Comparison of ENCODE assay signal across 9 cellular contexts in the genomic region with DNA sequence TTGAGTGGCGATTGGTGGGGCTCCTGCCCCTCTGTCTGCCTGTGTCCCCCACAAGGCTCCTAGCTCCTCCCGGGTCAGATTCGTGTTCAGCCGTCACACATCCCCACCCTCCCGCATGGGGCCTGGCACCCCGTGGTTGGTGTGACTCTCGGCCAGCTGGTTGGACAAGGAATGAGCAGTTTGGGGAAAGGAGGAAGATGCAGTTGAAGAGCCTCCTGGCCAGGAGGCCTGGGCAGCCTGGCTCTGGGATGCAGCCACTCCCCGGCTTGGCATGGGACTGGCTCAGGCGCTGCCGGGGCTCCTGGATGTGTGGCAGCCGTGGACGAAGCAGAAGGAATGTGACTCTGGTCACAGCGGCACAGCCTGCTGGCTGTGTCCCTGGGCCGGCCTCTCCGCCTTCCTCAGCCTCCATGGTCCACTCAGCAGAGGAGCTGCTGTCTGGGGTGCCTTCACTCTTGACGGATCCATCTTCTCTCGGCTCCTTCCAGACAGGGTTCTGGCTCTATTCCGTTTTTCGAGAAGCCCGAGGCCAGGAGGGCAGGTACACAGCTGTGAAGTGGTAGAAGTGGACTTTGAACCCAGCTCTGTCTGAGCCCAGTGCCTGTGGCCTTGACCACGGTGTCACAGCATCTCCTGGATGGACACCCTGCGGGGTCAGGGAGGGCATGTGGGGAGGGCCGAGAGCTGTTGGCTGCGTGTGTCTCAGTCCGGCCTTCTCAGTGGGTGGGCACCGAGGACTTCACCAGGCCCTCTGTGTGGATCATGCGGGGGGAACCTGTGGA. TPM values are rescaled to one million over a fixed set of nuclear protein-coding genes. Genes with fewer than 3 reads are reported as not detected.
A peak's percentile ranks its signal among the peaks of the same experiment; 100 is the strongest.
DNase-seq lines count a peak whose midpoint lies in the region; ATAC-seq, FAIRE-seq and TF ChIP-seq lines count a peak whose summit lies in the region.
"Had no signal": no experiment of that assay in that cellular context is flagged by ENCODE, and none has a peak within 500 bp of the region (broad histone marks: within the 10 kb centered on the region; RNA-seq: fewer than 3 reads in every experiment).

No MANE protein-coding gene starts in this region.

- POLR2A ChIA-PET in A549 (lab: Yijun Ruan, JAX), result no interaction called here
- POLR2A ChIA-PET in MCF 10A (lab: Yijun Ruan, JAX), result interaction anchor here (0.6 to 1.2 kb wide), 6 partner anchors 9 to 193 kb away, joined by 3 to 5 read pairs (median 3); partner anchors contain the start of genes ECI1 and RPS2

- H3K27ac ChIP-seq in A549 (peak overlapping the region in 1 of 2 experiments; percentile 94; a peak in 3 of 6 replicates), mucosa of rectum (ENCODE audit: low read depth in 2 of 2, low read length in 2 of 2) (peak overlapping the region; percentile 66 to 80)

- H3K4me3 ChIP-seq in A549 (peak overlapping the region; percentile 83; the same call in 1 of the 3 replicates), mucosa of rectum (ENCODE audit: low read length in 2 of 2) (peak overlapping the region; percentile 31 to 83)

- H3K4me1 ChIP-seq in A549 (peaks cover 50% of the 10 kb centered on the region), mucosa of rectum (ENCODE audit: control insufficient read depth in 2 of 2, insufficient read depth in 2 of 2, low read length in 2 of 2) (peaks cover 66 to 82% of the 10 kb centered on the region in 2 donors)

- DNase-seq in A549 (ENCODE audit: low read depth in 1 of 2, low spot score in 1 of 2), result no peak
- peak; percentile 85 for DNase-seq in HuH-7 (ENCODE audit: low spot score)
- DNase-seq in MCF 10A (ENCODE audit: unreplicated experiment), result no peak
- no peak for DNase-seq in glomerular visceral epithelial cell (ENCODE audit: extremely low spot score)
- DNase-seq in NCI-H510A treated with DMSO at 0.1 percent for 48 hours (lab: John Stamatoyannopoulos, UW), result no peak
- no peak for DNase-seq in COLO829 (ENCODE audit: low spot score)
- DNase-seq: NCI-H2171 had no signal

- peak overlapping the region; percentile 96 for H3K4me3 Mint-ChIP-seq in MCF 10A (ENCODE audit: unreplicated experiment)

- no peaks in the 10 kb centered on the region for H3K9me3 Mint-ChIP-seq in MCF 10A (ENCODE audit: unreplicated experiment)

- no TSS peak for BruUV-seq in MCF 10A (replicated peaks; lab: Mats Ljungman, UMichigan)

- peak overlapping the region; percentile 82 for H3K27ac Mint-ChIP-seq in MCF 10A (ENCODE audit: low read depth, unreplicated experiment)

- TF ChIP-seq CTCF in A549 (IDR thresholded peaks at IDR 0.05) (no peak), MCF 10A (IDR thresholded peaks at IDR 0.05; ENCODE audit: unreplicated experiment) (no peak)

- CTCF ChIA-PET in A549 (lab: Yijun Ruan, JAX) (interaction anchor here (1.1 to 1.2 kb wide), 2 partner anchors 17 to 154 kb away, joined by 3 to 5 read pairs; no protein-coding TSS in a partner anchor), MCF 10A (lab: Yijun Ruan, JAX) (interaction anchor here (0.6 to 0.7 kb wide), 2 partner anchors 49 to 150 kb away, joined by 3 read pairs; no protein-coding TSS in a partner anchor)

- intact Hi-C loops in MCF 10A (cut with micrococcal nuclease), result no loop called here

- H3K9ac ChIP-seq in mucosa of rectum (ENCODE audit: low read depth in 1 of 2, low read length in 2 of 2), result peak overlapping the region; percentile 32 to 79

- no peaks in the 10 kb centered on the region for H3K27me3 ChIP-seq in mucosa of rectum (ENCODE audit: control insufficient read depth in 2 of 2, insufficient read depth in 2 of 2, low read length in 2 of 2)

- TF ChIP-seq EP300 in A549 (IDR thresholded peaks at IDR 0.05), result no peak

- no peaks in the 10 kb centered on the region for H3K36me3 ChIP-seq in mucosa of rectum (ENCODE audit: control insufficient read depth in 2 of 2, insufficient read depth in 2 of 2, low read length in 2 of 2)

- no peak for ATAC-seq in A549
- ATAC-seq in GM18505 (IDR thresholded peaks at IDR 0.05; ENCODE audit: unreplicated experiment), result no peak

- peaks cover 42% of the 10 kb centered on the region for H3K36me3 Mint-ChIP-seq in MCF 10A (ENCODE audit: insufficient read depth, unreplicated experiment)

- peak overlapping the region; percentile 98 for H3K4me2 ChIP-seq in A549

- H3K27me3 Mint-ChIP-seq in MCF 10A (ENCODE audit: insufficient read depth, unreplicated experiment), result no peaks in the 10 kb centered on the region

- H3K4me1 Mint-ChIP-seq in MCF 10A (ENCODE audit: insufficient read depth, unreplicated experiment), result peaks cover 31% of the 10 kb centered on the region

- TF ChIP-seq RAD21 in A549 (conservative IDR thresholded peaks at IDR 0.05 in 1 of 2, IDR thresholded peaks at IDR 0.05 in 1 of 2), result no peak

- H3K9me3 ChIP-seq in A549, result no peaks in the 10 kb centered on the region
- no peaks in the 10 kb centered on the region for H3K9me3 ChIP-seq in mucosa of rectum (ENCODE audit: control insufficient read depth in 2 of 2, low read length in 2 of 2)

- 73% methylated on average over 27 of the region's 27 CpGs for WGBS in A549 (ENCODE audit: missing lambda C conversion rate)

- TF ChIP-seq POLR2A in A549 (IDR thresholded peaks at IDR 0.05; ENCODE audit: low read length), result no peak
- TF ChIP-seq POLR2A in GM18505 (IDR thresholded peaks at IDR 0.05; ENCODE audit: borderline replicate concordance, extremely low read depth, insufficient read depth, insufficient read length), result no peak

- no peak for FAIRE-seq in A549 (lab: Jason Lieb, UNC)

TF ChIP-seq in A549, 52 proteins besides CTCF, POLR2A, EP300 and RAD21 (continues in another document):
- TF ChIP-seq RARB (CRISPR knock-in tag; IDR thresholded peaks at IDR 0.05), result no peak
- no peak for TF ChIP-seq ATOH8 (CRISPR knock-in tag; IDR thresholded peaks at IDR 0.05; ENCODE audit: low read depth)
- TF ChIP-seq TFCP2L1 (CRISPR knock-in tag; IDR thresholded peaks at IDR 0.05), result no peak
- TF ChIP-seq GATA3 (IDR thresholded peaks at IDR 0.05; ENCODE audit: borderline replicate concordance), result no peak

RNA-seq across cellular contexts. Expression of gene TRAF7, which starts 2.1 kb away (rescaled TPM):
- polyA plus RNA-seq in A549 (2011; rRNA removed) (31.9 and 32.0 TPM in 2 replicates), A549 (2017; fragmentation: RNase III; extraction: RNeasy Plus Mini Kit Qiagen cat#74134 plus additional on column Dnase treatment) (47.6 to 50.0 TPM (median 48.1 TPM) in 3 replicates)
- 59.4 and 81.6 TPM in 2 replicates for polyA plus RNA-seq in A549 (2012; cell fraction: cytosol; rRNA removed)
- 96.9 and 136 TPM in 2 replicates for polyA plus RNA-seq in A549 (2012; cell fraction: nucleus; rRNA removed)
- polyA minus RNA-seq in A549 (2011; rRNA and poly(A)+ RNA removed), result 63.1 and 78.1 TPM in 2 replicates
- 87.4 and 98.6 TPM in 2 replicates for total RNA-seq in MCF 10A (2022)

RNA-seq across cellular contexts. Expression of gene RAB26, which starts 9.2 kb away (rescaled TPM):
- polyA plus RNA-seq in A549 (2011; rRNA removed) (6.7 and 7.5 TPM in 2 replicates), A549 (2017; fragmentation: RNase III; extraction: RNeasy Plus Mini Kit Qiagen cat#74134 plus additional on column Dnase treatment) (5.7 to 7.3 TPM (median 6.7 TPM) in 3 replicates)
- 11.2 and 11.5 TPM in 2 replicates for polyA plus RNA-seq in A549 (2012; cell fraction: cytosol; rRNA removed)
- 35.3 and 39.5 TPM in 2 replicates for polyA plus RNA-seq in A549 (2012; cell fraction: nucleus; rRNA removed)
- 4.5 and 7.8 TPM in 2 replicates for polyA minus RNA-seq in A549 (2011; rRNA and poly(A)+ RNA removed)
- 0.81 and 1.0 TPM in 2 replicates for total RNA-seq in MCF 10A (2022)

RNA-seq across cellular contexts. Expression of gene PKD1, which starts 22.0 kb away (rescaled TPM):
- polyA plus RNA-seq in A549 (2011; rRNA removed) (11.5 and 17.3 TPM in 2 replicates), A549 (2017; fragmentation: RNase III; extraction: RNeasy Plus Mini Kit Qiagen cat#74134 plus additional on column Dnase treatment) (38.4 to 39.7 TPM (median 39.2 TPM) in 3 replicates)
- polyA plus RNA-seq in A549 (2012; cell fraction: cytosol; rRNA removed), result 50.6 and 78.8 TPM in 2 replicates
- polyA plus RNA-seq in A549 (2012; cell fraction: nucleus; rRNA removed), result 342 and 597 TPM in 2 replicates
- polyA minus RNA-seq in A549 (2011; rRNA and poly(A)+ RNA removed), result 16.9 and 26.0 TPM in 2 replicates
- 159 and 187 TPM in 2 replicates for total RNA-seq in MCF 10A (2022)

RNA-seq across cellular contexts. Expression of gene CASKIN1, which starts 38.7 kb away (rescaled TPM):
- polyA plus RNA-seq in A549 (2011; rRNA removed) (0.13 and 0.27 TPM in 2 replicates), A549 (2017; fragmentation: RNase III; extraction: RNeasy Plus Mini Kit Qiagen cat#74134 plus additional on column Dnase treatment) (0.72 to 1.0 TPM (median 0.87 TPM) in 3 replicates)
- 0.75 and 1.2 TPM in 2 replicates for polyA plus RNA-seq in A549 (2012; cell fraction: cytosol; rRNA removed)
- polyA plus RNA-seq in A549 (2012; cell fraction: nucleus; rRNA removed), result 4.4 and 5.5 TPM in 2 replicates
- 0.58 and 0.95 TPM in 2 replicates for polyA minus RNA-seq in A549 (2011; rRNA and poly(A)+ RNA removed)
- 0.10 and 0.14 TPM in 2 replicates for total RNA-seq in MCF 10A (2022)

RNA-seq across cellular contexts. Expression of gene MLST8, which starts 47.6 kb away (rescaled TPM):
- 46.8 and 49.5 TPM in 2 replicates for polyA plus RNA-seq in A549 (2011; rRNA removed)
- 104 and 110 TPM in 2 replicates for polyA plus RNA-seq in A549 (2012; cell fraction: cytosol; rRNA removed)
- 151 and 193 TPM in 2 replicates for polyA plus RNA-seq in A549 (2012; cell fraction: nucleus; rRNA removed)
- 48.4 to 53.9 TPM (median 50.4 TPM) in 3 replicates for polyA plus RNA-seq in A549 (2017; fragmentation: RNase III; extraction: RNeasy Plus Mini Kit Qiagen cat#74134 plus additional on column Dnase treatment)
- polyA minus RNA-seq in A549 (2011; rRNA and poly(A)+ RNA removed), result 56.8 and 69.3 TPM in 2 replicates
- 63.4 and 87.6 TPM in 2 replicates for total RNA-seq in MCF 10A (2022)
